1 cellular context compared by ENCODE assay signal in genomic region chr3:137032465-137033120, GRCh38.
TF ChIP-seq lines count a peak whose summit lies in the region.

No MANE protein-coding gene starts in this region.

TF ChIP-seq in GM23338, 12 proteins besides CTCF, POLR2A, EP300 and RAD21 (continued from another document):
- TF ChIP-seq REST (IDR thresholded peaks at IDR 0.05; ENCODE audit: unreplicated experiment) (no peak), POLR2AphosphoS5 (IDR thresholded peaks at IDR 0.05; ENCODE audit: low read depth) (no peak), EZH2 (IDR thresholded peaks at IDR 0.05; ENCODE audit: low read depth, unreplicated experiment) (no peak)
